Comparison of ENCODE assay signal across 8 cellular contexts in genomic region chr15:55289011-55289572, GRCh38. TPM values are rescaled to one million over a fixed set of nuclear protein-coding genes. Genes with fewer than 3 reads are reported as not detected.
DNase-seq lines count a peak whose midpoint lies in the region; ATAC-seq, FAIRE-seq and TF ChIP-seq lines count a peak whose summit lies in the region.

No MANE protein-coding gene starts in this region.

- H3K36me3 ChIP-seq in endocrine pancreas (ENCODE audit: control insufficient read depth, insufficient read depth, low read length) (no peaks in the 10 kb centered on the region), mucosa of rectum (ENCODE audit: control insufficient read depth in 2 of 2, insufficient read depth in 2 of 2, low read length in 2 of 2) (no peaks in the 10 kb centered on the region)

- no peak for FAIRE-seq in A549 (lab: Jason Lieb, UNC)
- FAIRE-seq in GM12892 (lab: Jason Lieb, UNC): peak; percentile 57

- no peaks in the 10 kb centered on the region for H3K27me3 ChIP-seq in endocrine pancreas (ENCODE audit: control insufficient read depth, insufficient read depth, low read length)
- no peaks in the 10 kb centered on the region for H3K27me3 ChIP-seq in mucosa of rectum (ENCODE audit: control insufficient read depth in 2 of 2, insufficient read depth in 2 of 2, low read length in 2 of 2)

- no peaks in the 10 kb centered on the region for H3K9me3 ChIP-seq in A549
- no peaks in the 10 kb centered on the region for H3K9me3 ChIP-seq in endocrine pancreas (ENCODE audit: control insufficient read depth, low read length)
- H3K9me3 ChIP-seq in mucosa of rectum (ENCODE audit: control insufficient read depth in 2 of 2, low read length in 2 of 2): no peaks in the 10 kb centered on the region

- TF ChIP-seq POLR2A in A549 (IDR thresholded peaks at IDR 0.05; ENCODE audit: low read length): no peak
- TF ChIP-seq POLR2A in GM12892 (IDR thresholded peaks at IDR 0.05; ENCODE audit: low read depth, low read length): peak; percentile 11; the same call in 1 of the 2 replicates

- no peak for TF ChIP-seq EP300 in A549 (IDR thresholded peaks at IDR 0.05)

- H3K4me1 ChIP-seq in A549: peaks cover 4% of the 10 kb centered on the region; the same call in 1 of the 3 replicates
- H3K4me1 ChIP-seq in endocrine pancreas (ENCODE audit: control insufficient read depth, insufficient read depth, low read length): no peaks in the 10 kb centered on the region
- H3K4me1 ChIP-seq in mucosa of rectum (ENCODE audit: control insufficient read depth in 2 of 2, insufficient read depth in 2 of 2, low read length in 2 of 2): peaks cover 7 to 11% of the 10 kb centered on the region in 2 donors

- POLR2A ChIA-PET in A549 (lab: Yijun Ruan, JAX): no interaction called here

- H3K9me3 Mint-ChIP-seq in type B pancreatic cell: no peaks in the 10 kb centered on the region

- peak; percentile 19 to 35 for DNase-seq in A549 (ENCODE audit: low read depth in 1 of 2, low spot score in 1 of 2)
- no peak for DNase-seq in GM12892 (ENCODE audit: insufficient read length)
- DNase-seq in HuH-7 (ENCODE audit: low spot score): peak; percentile 54
- peak; percentile 63 for DNase-seq in activated CD4-positive, alpha-beta T cell treated with anti-CD3 and anti-CD28 coated beads for 48 hours
- DNase-seq in type B pancreatic cell (ENCODE audit: extremely low spot score, unreplicated experiment): no peak
- no peak for DNase-seq in NCI-H2107 treated with DMSO at 0.1 percent for 48 hours (lab: John Stamatoyannopoulos, UW; ENCODE audit: unreplicated experiment)

- no peaks in the 10 kb centered on the region for H3K27me3 Mint-ChIP-seq in type B pancreatic cell

- no peaks in the 10 kb centered on the region for H3K4me1 Mint-ChIP-seq in type B pancreatic cell (ENCODE audit: unreplicated experiment)

- H3K4me3 ChIP-seq in A549 (peak overlapping the region; percentile 83), endocrine pancreas (ENCODE audit: control insufficient read depth, insufficient read depth, low read length) (peak overlapping the region; percentile 69), mucosa of rectum (ENCODE audit: low read length in 2 of 2) (peak overlapping the region; percentile 85 to 96)

- H3K4me3 Mint-ChIP-seq in type B pancreatic cell: peak overlapping the region; percentile 92

- peaks cover 5% of the 10 kb centered on the region for H3K36me3 Mint-ChIP-seq in type B pancreatic cell

- peak; percentile 19 to 40; a peak in 5 of 6 replicates for ATAC-seq in A549

- TF ChIP-seq CTCF in A549 (IDR thresholded peaks at IDR 0.05) (no peak), type B pancreatic cell (conservative IDR thresholded peaks at IDR 0.05) (no peak)

- TF ChIP-seq RAD21 in A549 (conservative IDR thresholded peaks at IDR 0.05 in 1 of 2, IDR thresholded peaks at IDR 0.05 in 1 of 2): no peak

- WGBS in A549 (ENCODE audit: missing lambda C conversion rate): 27% methylated on average over 14 of the region's 15 CpGs

- peak overlapping the region; percentile 78 for H3K9ac ChIP-seq in endocrine pancreas (ENCODE audit: control insufficient read depth, insufficient read depth, low read length)
- peak overlapping the region; percentile 93 to 94 for H3K9ac ChIP-seq in mucosa of rectum (ENCODE audit: low read depth in 1 of 2, low read length in 2 of 2)

- CTCF ChIA-PET in A549 (lab: Yijun Ruan, JAX): interaction anchor here (1.0 to 2.0 kb wide), 2 partner anchors 9 to 70 kb away, joined by 3 to 11 read pairs; no protein-coding TSS in a partner anchor

- peak overlapping the region; percentile 83 to 88 for H3K27ac ChIP-seq in A549
- H3K27ac ChIP-seq in mucosa of rectum (ENCODE audit: low read depth in 2 of 2, low read length in 2 of 2): peak overlapping the region; percentile 91 to 92

- H3K4me2 ChIP-seq in A549: peak overlapping the region; percentile 78

- peak overlapping the region; percentile 77 for H3K27ac Mint-ChIP-seq in type B pancreatic cell

TF ChIP-seq in A549, 52 proteins besides CTCF, POLR2A, EP300 and RAD21:
- TF ChIP-seq CBX2 (IDR thresholded peaks at IDR 0.05; ENCODE audit: borderline replicate concordance, low read depth): no peak
- no peak for TF ChIP-seq MAX (IDR thresholded peaks at IDR 0.05)
- TF ChIP-seq KDM5A (IDR thresholded peaks at IDR 0.05): no peak
- no peak for TF ChIP-seq FOSB (CRISPR knock-in tag; IDR thresholded peaks at IDR 0.05)
- TF ChIP-seq MAZ (IDR thresholded peaks at IDR 0.05; ENCODE audit: borderline replicate concordance, low read depth, low read length): no peak
- TF ChIP-seq MAFK (IDR thresholded peaks at IDR 0.05; ENCODE audit: partially characterized antibody): no peak
- TF ChIP-seq POLR2AphosphoS2 (conservative IDR thresholded peaks at IDR 0.05; ENCODE audit: low read length): no peak
- TF ChIP-seq ESRRA (IDR thresholded peaks at IDR 0.05; ENCODE audit: borderline replicate concordance, low read length): no peak
- TF ChIP-seq HES2 (IDR thresholded peaks at IDR 0.05): no peak

RNA-seq across cellular contexts. Expression of gene RAB27A, which starts 0.5 kb away (rescaled TPM):
- polyA plus RNA-seq in A549 (2011; rRNA removed): 13.8 and 17.0 TPM in 2 replicates
- polyA plus RNA-seq in A549 (2012; cell fraction: cytosol; rRNA removed): 4.6 and 4.8 TPM in 2 replicates
- polyA plus RNA-seq in A549 (2012; cell fraction: nucleus; rRNA removed): 1.5 and 2.5 TPM in 2 replicates
- 7.8 to 10.0 TPM (median 8.1 TPM) in 3 replicates for polyA plus RNA-seq in A549 (2017; fragmentation: RNase III; extraction: RNeasy Plus Mini Kit Qiagen cat#74134 plus additional on column Dnase treatment)
- 4.4 and 4.8 TPM in 2 replicates for polyA minus RNA-seq in A549 (2011; rRNA and poly(A)+ RNA removed)
- polyA plus RNA-seq in GM12892 (2012; ENCODE audit: missing spikeins): 28.9 TPM
- 13.4 and 14.5 TPM in 2 replicates for total RNA-seq in type B pancreatic cell (ENCODE audit: low replicate concordance)

RNA-seq across cellular contexts. Expression of gene PIGBOS1, which starts 29.8 kb away (rescaled TPM):
- polyA plus RNA-seq in A549 (2011; rRNA removed): 26.5 and 42.3 TPM in 2 replicates
- polyA plus RNA-seq in A549 (2012; cell fraction: cytosol; rRNA removed): 21.4 and 27.7 TPM in 2 replicates
- 5.0 and 9.9 TPM in 2 replicates for polyA plus RNA-seq in A549 (2012; cell fraction: nucleus; rRNA removed)
- 32.5 to 34.2 TPM (median 33.5 TPM) in 3 replicates for polyA plus RNA-seq in A549 (2017; fragmentation: RNase III; extraction: RNeasy Plus Mini Kit Qiagen cat#74134 plus additional on column Dnase treatment)
- 2.9 and 5.1 TPM in 2 replicates for polyA minus RNA-seq in A549 (2011; rRNA and poly(A)+ RNA removed)
- polyA plus RNA-seq in GM12892 (2012; ENCODE audit: missing spikeins): 20.8 TPM
- total RNA-seq in type B pancreatic cell (ENCODE audit: low replicate concordance): 10.2 and 11.2 TPM in 2 replicates

RNA-seq across cellular contexts. Expression of gene PIGB, which starts 29.9 kb away (rescaled TPM):
- polyA plus RNA-seq in A549 (2011; rRNA removed) (43.3 and 43.4 TPM in 2 replicates), A549 (2017; fragmentation: RNase III; extraction: RNeasy Plus Mini Kit Qiagen cat#74134 plus additional on column Dnase treatment) (17.6 to 21.5 TPM (median 19.8 TPM) in 3 replicates)
- polyA plus RNA-seq in A549 (2012; cell fraction: cytosol; rRNA removed): 6.6 and 7.9 TPM in 2 replicates
- 7.9 and 14.3 TPM in 2 replicates for polyA plus RNA-seq in A549 (2012; cell fraction: nucleus; rRNA removed)
- polyA minus RNA-seq in A549 (2011; rRNA and poly(A)+ RNA removed): 19.5 and 20.6 TPM in 2 replicates
- polyA plus RNA-seq in GM12892 (2012; ENCODE audit: missing spikeins): 20.2 TPM
- total RNA-seq in type B pancreatic cell (ENCODE audit: low replicate concordance): 8.4 and 10.2 TPM in 2 replicates

Comparison
In these comparisons a context has a peak if more than half of its experiments do, and no peak if none do; other contexts are left out.
1. DNase-seq: peak in A549 (2 of 2), HuH-7 (single experiment) and activated CD4-positive, alpha-beta T cell treated with anti-CD3 and anti-CD28 coated beads for 48 hours (single experiment); none in GM12892 (single experiment), type B pancreatic cell (single experiment) and NCI-H2107 treated with DMSO at 0.1 percent for 48 hours (single experiment).
2. Peak in every context shown above with its lines, with median percentiles within 50 percentile points of each other: H3K4me3 ChIP-seq.